ENCODE assay signal across 27 cellular contexts in genomic region chr17:55747209-55747608, GRCh38.
"Had no signal": no experiment of that assay in that cellular context is flagged by ENCODE, and none has a peak within 500 bp of the region (broad histone marks: within the 10 kb centered on the region; RNA-seq: fewer than 3 reads in every experiment).

No MANE protein-coding gene starts in this region.

- DNase-seq: stimulated activated CD4-positive, alpha-beta T cell treated with anti-CD3 and anti-CD28 coated beads, Interleukin-2, amount 100 ng/mL, for 48 hours; stimulated activated CD4-positive, alpha-beta T cell treated with anti-CD3 and anti-CD28 coated beads, Interleukin-4, amount 100 ng/mL, for 1 hour; stimulated activated CD4-positive, alpha-beta T cell treated with anti-CD3 and anti-CD28 coated beads, Interleukin-4, amount 100 ng/mL, for 24 hours; stimulated activated CD4-positive, alpha-beta T cell treated with anti-CD3 and anti-CD28 coated beads, Interleukin-4, amount 100 ng/mL, for 4 hours; stimulated activated CD8-positive, alpha-beta memory T cell treated with anti-CD3 and anti-CD28 coated beads, Interleukin-4, amount 100 ng/mL, for 48 hours; stimulated activated naive B cell treated with anti-CD40 and anti-IgM and Interleukin-4, amounts not matched to agents 10 μg/mL and 1 μg/mL and 100 μg/mL, for 72 hours; stimulated activated naive CD4-positive, alpha-beta T cell; stimulated activated naive CD4-positive, alpha-beta T cell treated with Interleukin-2 at 50 U/mL for 16 hours; stimulated activated naive CD8-positive, alpha-beta T cell treated with anti-CD3 and anti-CD28 coated beads, Interleukin-15, amount 100 ng/mL, for 72 hours; stimulated activated naive CD8-positive, alpha-beta T cell treated with anti-CD3 and anti-CD28 coated beads, Interleukin-15, Interleukin-2, amounts not matched to agents 100 U/mL and 50 U/mL, for 24 hours; stomach; substantia nigra; testis; thyroid gland; tibial artery; transverse colon; trophoblast cell; upper lobe of left lung; upper lobe of right lung; uterus had no signal

- H3K4me1 ChIP-seq: testis had no signal

- H3K9me3 ChIP-seq: stomach, suprapubic skin, testis, thoracic aorta, thyroid gland, tibial artery, tibial nerve, transverse colon, upper lobe of left lung, upper lobe of right lung, uterus, vagina had no signal

- FAIRE-seq: urothelium cell line had no signal

- H3K4me3 ChIP-seq: stomach, suprapubic skin, testis, thoracic aorta, thyroid gland, tibial artery, tibial nerve, transverse colon, upper lobe of left lung, upper lobe of right lung, uterus, vagina had no signal

- H3K27ac ChIP-seq: stomach, suprapubic skin, testis, thoracic aorta, thyroid gland, tibial artery, tibial nerve, transverse colon, upper lobe of left lung, upper lobe of right lung, uterus, vagina had no signal

- H3K27me3 ChIP-seq: stomach, suprapubic skin, testis, thyroid gland, tibial artery, tibial nerve, transverse colon, upper lobe of left lung, upper lobe of right lung, uterus, vagina had no signal

- H3K36me3 ChIP-seq: stomach, suprapubic skin, thoracic aorta, thyroid gland, tibial artery, tibial nerve, transverse colon, upper lobe of left lung, upper lobe of right lung, uterus, vagina had no signal

- ATAC-seq: stimulated activated effector memory CD8-positive, alpha-beta T cell treated with anti-CD3 and anti-CD28 coated beads, Interleukin-12 subunit alpha, Interleukin-12 subunit beta, amount 100 ng/mL, for 72 hours; stimulated activated memory B cell treated with anti-CD40 and anti-IgM and Interleukin-4, amounts not matched to agents 10 μg/mL and 1 μg/mL and 100 μg/mL, for 72 hours; stimulated activated naive B cell treated with anti-CD40 and anti-IgM and Interleukin-4, amounts not matched to agents 10 μg/mL and 1 μg/mL and 100 μg/mL, for 72 hours; stimulated activated naive CD8-positive, alpha-beta T cell treated with anti-CD3 and anti-CD28 coated beads, Interleukin-15, amount 100 ng/mL, for 72 hours; stimulated activated naive CD8-positive, alpha-beta T cell treated with anti-CD3 and anti-CD28 coated beads, Interleukin-15, Interleukin-2, amounts not matched to agents 100 U/mL and 50 U/mL, for 24 hours; upper lobe of right lung had no signal
